8 cellular contexts compared by ENCODE assay signal in the genomic region with DNA sequence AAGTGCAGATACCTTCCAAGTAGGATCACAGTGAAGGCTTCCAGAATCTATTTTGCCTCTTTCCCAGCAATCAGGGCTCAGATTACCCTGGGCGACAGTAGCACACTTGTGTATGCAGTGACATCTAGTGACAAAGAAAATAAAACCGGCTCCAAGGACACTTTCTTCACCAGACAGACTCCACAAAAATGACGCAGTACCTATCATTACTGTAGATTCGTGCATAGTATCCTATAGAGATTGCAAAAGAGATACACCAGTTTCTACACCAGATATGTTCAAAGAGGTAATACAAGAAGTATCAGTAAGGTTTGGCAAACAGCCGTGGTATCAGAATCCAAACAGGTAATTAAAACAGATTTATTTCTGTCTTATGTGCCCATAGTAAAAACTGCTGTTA.
DNase-seq lines count a peak whose midpoint lies in the region; FAIRE-seq and TF ChIP-seq lines count a peak whose summit lies in the region.

No MANE protein-coding gene starts in this region.

- H3K9me3 ChIP-seq in mammary epithelial cell (replicated peaks; ENCODE audit: insufficient read depth, low read length) (peaks cover 4% of the 10 kb centered on the region), uterus (no peaks in the 10 kb centered on the region)

- H3K4me1 ChIP-seq in mammary epithelial cell (ENCODE audit: insufficient read depth, low read length) (no peaks in the 10 kb centered on the region), uterus (no peaks in the 10 kb centered on the region)

- H3K27ac ChIP-seq in mammary epithelial cell (ENCODE audit: insufficient read depth, low read depth, low read length) (no peak overlapping the region), uterus (no peak overlapping the region)

- CTCF ChIA-PET in mammary epithelial cell (lab: Charles Lee; ENCODE audit: low non-redundant PET) = interaction anchor here (0.6 to 0.7 kb wide), 2 partner anchors 66 to 620 kb away, joined by 4 to 6 read pairs; no protein-coding TSS in a partner anchor
- CTCF ChIA-PET in activated naive CD4-positive, alpha-beta T cell treated with anti-CD3 and anti-CD28 coated beads for 36 hours (lab: Charles Lee) = no interaction called here

- no peak overlapping the region for H3K9ac ChIP-seq in mammary epithelial cell (ENCODE audit: insufficient read depth, low read length)

- H3K36me3 ChIP-seq in mammary epithelial cell (ENCODE audit: insufficient read depth, low read length) (no peaks in the 10 kb centered on the region), uterus (no peaks in the 10 kb centered on the region)

- BruUV-seq in mammary epithelial cell (replicated peaks; lab: Mats Ljungman, UMichigan) = no TSS peak

- dilution Hi-C loops in mammary epithelial cell (cut with HindIII; ENCODE audit: low sequenced_read_pairs) = loop anchor here (5.0 kb wide), 1 partner anchor 72 kb away; no protein-coding TSS in a partner anchor

- peak; percentile 48 to 61 for TF ChIP-seq CTCF in mammary epithelial cell (conservative IDR thresholded peaks at IDR 0.05 in 1 of 2, IDR thresholded peaks at IDR 0.05 in 1 of 2; ENCODE audit: extremely low read depth in 1 of 2, insufficient read depth in 1 of 2, low read depth in 1 of 2, low read length in 2 of 2)
- TF ChIP-seq CTCF in uterus (IDR thresholded peaks at IDR 0.05) = peak; percentile 25 to 60 (median 47)

- no peaks in the 10 kb centered on the region for H3K79me2 ChIP-seq in mammary epithelial cell (ENCODE audit: insufficient read depth, low read length)

- H3K4me1 Mint-ChIP-seq in activated naive CD4-positive, alpha-beta T cell treated with anti-CD3 and anti-CD28 coated beads for 36 hours (ENCODE audit: low read depth) = no peaks in the 10 kb centered on the region

- no peaks in the 10 kb centered on the region for H3K27me3 ChIP-seq in mammary epithelial cell (ENCODE audit: insufficient read depth, low read length)
- H3K27me3 ChIP-seq in uterus = no peaks in the 10 kb centered on the region

- no peaks in the 10 kb centered on the region for H3K27me3 Mint-ChIP-seq in activated naive CD4-positive, alpha-beta T cell treated with anti-CD3 and anti-CD28 coated beads for 36 hours (ENCODE audit: low read depth)

- H3K9me3 Mint-ChIP-seq in activated naive CD4-positive, alpha-beta T cell treated with anti-CD3 and anti-CD28 coated beads for 36 hours = peaks cover 1% of the 10 kb centered on the region

- no peak overlapping the region for H3K4me3 Mint-ChIP-seq in activated naive CD4-positive, alpha-beta T cell treated with anti-CD3 and anti-CD28 coated beads for 36 hours

- in situ Hi-C loops in mammary epithelial cell (cut with MboI; ENCODE audit: low sequenced_read_pairs in 2 of 2) = loop anchor here in 1 of 2 donors (5.0 to 25.0 kb wide), 4 partner anchors 268 to 812 kb away; a partner anchor contains a TSS

- H3K4me3 ChIP-seq in mammary epithelial cell (replicated peaks in 1 of 3; ENCODE audit: insufficient read depth in 1 of 3, low read depth in 2 of 3, low read length in 3 of 3) = no peak overlapping the region
- H3K4me3 ChIP-seq in uterus = no peak overlapping the region

- H4K20me1 ChIP-seq in mammary epithelial cell (ENCODE audit: insufficient read depth, low read length) = no peaks in the 10 kb centered on the region

- peak; percentile 42 for FAIRE-seq in GM12892 (lab: Jason Lieb, UNC)

- intact Hi-C loops in mammary epithelial cell (cut with micrococcal nuclease) (loop anchor here (1.0 to 10.0 kb wide), 13 partner anchors 69 to 1657 kb away; no protein-coding TSS in a partner anchor), uterus (cut with DNase I; ENCODE audit: low total_unique reads) (loop anchor here (10.0 kb wide), 1 partner anchor 599 kb away; a partner anchor contains a TSS)
- intact Hi-C loops in activated naive CD4-positive, alpha-beta T cell treated with anti-CD3 and anti-CD28 coated beads for 36 hours (cut with micrococcal nuclease) = loop anchor here (5.0 kb wide), 2 partner anchors 722 to 1297 kb away; no protein-coding TSS in a partner anchor

- H3K36me3 Mint-ChIP-seq in activated naive CD4-positive, alpha-beta T cell treated with anti-CD3 and anti-CD28 coated beads for 36 hours (ENCODE audit: low read depth) = no peaks in the 10 kb centered on the region

- no peak for DNase-seq in GM12892 (ENCODE audit: insufficient read length)
- peak; percentile 83 for DNase-seq in HT-29 (ENCODE audit: low spot score)
- DNase-seq in NCI-H748 treated with DMSO at 0.1 percent for 48 hours (lab: John Stamatoyannopoulos, UW) = peak; percentile 90
- peak; percentile 81 for DNase-seq in mammary epithelial cell
- DNase-seq in kidney tubule cell (ENCODE audit: low spot score) = peak; percentile 79
- peak in 1 of 2 donors; percentile 31 for DNase-seq in uterus
- no peak for DNase-seq in stimulated activated CD4-positive, alpha-beta T cell treated with anti-CD3 and anti-CD28 coated beads, Interleukin-15, amount 100 ng/mL, for 24 hours
- no peak for DNase-seq in activated naive CD4-positive, alpha-beta T cell treated with anti-CD3 and anti-CD28 coated beads for 36 hours

- 15% methylated on average over 5 of the region's 5 CpGs for WGBS in mammary epithelial cell (ENCODE audit: low coverage, missing lambda C conversion rate)

- H3K4me2 ChIP-seq in mammary epithelial cell (ENCODE audit: insufficient read depth, low read depth, low read length) = no peak overlapping the region

- no peak overlapping the region for H2AFZ ChIP-seq in mammary epithelial cell (ENCODE audit: low read depth, low read length)

- no peak for TF ChIP-seq POLR2A in GM12892 (IDR thresholded peaks at IDR 0.05; ENCODE audit: low read depth, low read length)
- TF ChIP-seq POLR2A in uterus (IDR thresholded peaks at IDR 0.05) = no peak

- H3K27ac Mint-ChIP-seq in activated naive CD4-positive, alpha-beta T cell treated with anti-CD3 and anti-CD28 coated beads for 36 hours = no peak overlapping the region

Comparison
In these comparisons a context has a peak if more than half of its experiments do, and no peak if none do; other contexts are left out.
1. DNase-seq: peak in HT-29 (single experiment), NCI-H748 treated with DMSO at 0.1 percent for 48 hours (single experiment), mammary epithelial cell (single experiment) and kidney tubule cell (single experiment); none in GM12892 (single experiment), stimulated activated CD4-positive, alpha-beta T cell treated with anti-CD3 and anti-CD28 coated beads, Interleukin-15, amount 100 ng/mL, for 24 hours (single experiment) and activated naive CD4-positive, alpha-beta T cell treated with anti-CD3 and anti-CD28 coated beads for 36 hours (single experiment).